Comparison of ENCODE assay signal across 8 cellular contexts in genomic region chr4:41256740-41257256, GRCh38. TPM values are rescaled to one million over a fixed set of nuclear protein-coding genes. Genes with fewer than 3 reads are reported as not detected.
DNase-seq lines count a peak whose midpoint lies in the region; ATAC-seq and TF ChIP-seq lines count a peak whose summit lies in the region.

Gene UCHL1 (plus strand): TSS chr4:41256928. CDS start chr4:41256977, 49 bp downstream.

- H3K36me3 Mint-ChIP-seq in activated CD8-positive, alpha-beta memory T cell treated with anti-CD3 and anti-CD28 coated beads, Interleukin-2, amount 10 ng/mL, durations not matched to agents 7 days and 5 days: peaks cover 1% of the 10 kb centered on the region

- H3K4me1 ChIP-seq in aorta (ENCODE audit: control insufficient read depth in 1 of 2, insufficient read depth in 2 of 2, low read length in 2 of 2): peaks cover 0 to 1% of the 10 kb centered on the region in 2 donors

- DNase-seq in EH (ENCODE audit: low read depth) (peak; percentile 91), H4 (ENCODE audit: low spot score) (peak; percentile 95), NCI-H146 treated with DMSO at 0.1 percent for 48 hours (lab: John Stamatoyannopoulos, UW; ENCODE audit: unreplicated experiment) (peak; percentile 95), fibroblast of pulmonary artery (ENCODE audit: low read depth) (peak; percentile 85), myocyte (ENCODE audit: low read depth) (peak; percentile 51), aorta (peak; percentile 55 to 81)
- DNase-seq in activated CD8-positive, alpha-beta memory T cell treated with anti-CD3 and anti-CD28 coated beads, Interleukin-2, amount 10 ng/mL, durations not matched to agents 7 days and 5 days: no peak

- peak within 1 kb of the TSS; percentile 67 for H3K4me3 ChIP-seq in fibroblast of pulmonary artery (replicated peaks; ENCODE audit: low read depth, low read length)
- H3K4me3 ChIP-seq in aorta (ENCODE audit: low read length in 2 of 2): peak within 1 kb of the TSS; percentile 51 to 67

- H3K27me3 Mint-ChIP-seq in activated CD8-positive, alpha-beta memory T cell treated with anti-CD3 and anti-CD28 coated beads, Interleukin-2, amount 10 ng/mL, durations not matched to agents 7 days and 5 days: peaks cover 44% of the 10 kb centered on the region

- intact Hi-C loops in aorta (cut with DNase I): no loop called here

- no peak within 1 kb of the TSS for H3K27ac Mint-ChIP-seq in activated CD8-positive, alpha-beta memory T cell treated with anti-CD3 and anti-CD28 coated beads, Interleukin-2, amount 10 ng/mL, durations not matched to agents 7 days and 5 days

- peak; percentile 23 for ATAC-seq in activated CD8-positive, alpha-beta memory T cell treated with anti-CD3 and anti-CD28 coated beads, Interleukin-2, amount 10 ng/mL, durations not matched to agents 7 days and 5 days
- peak; percentile 74 for ATAC-seq in aorta (ENCODE audit: low FRiP score)
- no peak for ATAC-seq in HG03565 (IDR thresholded peaks at IDR 0.05; ENCODE audit: unreplicated experiment)

- H3K27me3 ChIP-seq in aorta (ENCODE audit: control insufficient read depth in 1 of 2, insufficient read depth in 2 of 2, low read length in 1 of 2): no peaks in the 10 kb centered on the region

- no peaks in the 10 kb centered on the region for H3K36me3 ChIP-seq in aorta (ENCODE audit: control insufficient read depth in 1 of 2, insufficient read depth in 2 of 2, low read length in 1 of 2)

- CTCF ChIA-PET in activated CD8-positive, alpha-beta memory T cell treated with anti-CD3 and anti-CD28 coated beads, Interleukin-2, amount 10 ng/mL, durations not matched to agents 7 days and 5 days (lab: Charles Lee): no interaction called here

- peaks cover 7% of the 10 kb centered on the region for H3K4me1 Mint-ChIP-seq in activated CD8-positive, alpha-beta memory T cell treated with anti-CD3 and anti-CD28 coated beads, Interleukin-2, amount 10 ng/mL, durations not matched to agents 7 days and 5 days

- no peak within 1 kb of the TSS for H3K4me3 Mint-ChIP-seq in activated CD8-positive, alpha-beta memory T cell treated with anti-CD3 and anti-CD28 coated beads, Interleukin-2, amount 10 ng/mL, durations not matched to agents 7 days and 5 days

- no peaks in the 10 kb centered on the region for H3K9me3 Mint-ChIP-seq in activated CD8-positive, alpha-beta memory T cell treated with anti-CD3 and anti-CD28 coated beads, Interleukin-2, amount 10 ng/mL, durations not matched to agents 7 days and 5 days (ENCODE audit: low read depth)

- no peak within 1 kb of the TSS for H3K27ac ChIP-seq in aorta (ENCODE audit: low read depth in 1 of 2, low read length in 2 of 2)

- no peaks in the 10 kb centered on the region for H3K9me3 ChIP-seq in aorta (ENCODE audit: control insufficient read depth, low read length)

- WGBS in aorta, 2 donors: 1% methylated on average over 53 to 55 of the region's 55 CpGs

- no peak for TF ChIP-seq CTCF in fibroblast of pulmonary artery (IDR thresholded peaks at IDR 0.05; ENCODE audit: low read length, missing control alignments)

RNA-seq across cellular contexts. Expression of gene UCHL1, which starts in this region (rescaled TPM):
- 3,870 and 4,075 TPM in 2 replicates for total RNA-seq in H4 (2014; rRNA removed; shearing (Covaris generic))
- total RNA-seq in activated CD8-positive, alpha-beta memory T cell treated with anti-CD3 and anti-CD28 coated beads, Interleukin-2, amount 10 ng/mL, durations not matched to agents 7 days and 5 days: 1 to 10 TPM in 1 of 2 experiments, under 1 TPM in 1; 0.85 to 4.7 TPM
- 167 and 190 TPM in 2 replicates for total RNA-seq in myocyte
- 310 TPM for polyA plus RNA-seq in myocyte (2012)
- 10 to 100 TPM; 37.5 to 49.2 TPM for total RNA-seq in aorta
- polyA plus RNA-seq in aorta: 100 to 1,000 TPM in 1 of 2 donors, 10 to 100 TPM in 1; 85.1 to 110 TPM

Comparison
In these comparisons a context has a peak if more than half of its experiments do, and no peak if none do; other contexts are left out.
1. RNA of gene UCHL1 (total RNA-seq): 3,870 to 4,075 TPM in H4; 167 to 190 TPM in myocyte, 37.5 to 49.2 TPM in aorta and 0.85 to 4.7 TPM in activated CD8-positive, alpha-beta memory T cell treated with anti-CD3 and anti-CD28 coated beads, Interleukin-2, amount 10 ng/mL, durations not matched to agents 7 days and 5 days; every median in the first group is over 10 times any median in the second.